In genomic region chr15:90870354-90871096, GRCh38 we compare ENCODE assay signal across 8 cellular contexts. TPM values are rescaled to one million over a fixed set of nuclear protein-coding genes. Genes with fewer than 3 reads are reported as not detected.
DNase-seq lines count a peak whose midpoint lies in the region; ATAC-seq and TF ChIP-seq lines count a peak whose summit lies in the region.

No MANE protein-coding gene starts in this region.

- H3K27me3 ChIP-seq in colonic mucosa = no peaks in the 10 kb centered on the region

- peak overlapping the region; percentile 80; the same call in 1 of the 2 replicates for H2AFZ ChIP-seq in OCI-LY7 (ENCODE audit: low read length)

- DNase-seq in EL = peak; percentile 23
- peak; percentile 34 for DNase-seq in OCI-LY7 (ENCODE audit: low spot score)
- DNase-seq in colonic mucosa = peak; percentile 36
- peak in 1 of 3 donors; percentile 36 for DNase-seq in mucosa of descending colon
- no peak for DNase-seq in NCI-H187 (lab: John Stamatoyannopoulos, UW)
- no peak for DNase-seq in SK-N-DZ (ENCODE audit: low spot score)
- DNase-seq in activated effector memory CD4-positive, alpha-beta T cell treated with anti-CD3 and anti-CD28 coated beads, Interleukin-2, amount 50 U/mL, for 16 hours = no peak

- H3K9me3 ChIP-seq in OCI-LY7 (ENCODE audit: low read length) (no peaks in the 10 kb centered on the region), colonic mucosa (no peaks in the 10 kb centered on the region), mucosa of descending colon (no peaks in the 10 kb centered on the region)

- H3K9me2 ChIP-seq in OCI-LY7 (ENCODE audit: insufficient read depth, low read length) = no peaks in the 10 kb centered on the region

- TSS peak; percentile 82 for BruUV-seq in OCI-LY7 (replicated peaks; lab: Mats Ljungman, UMichigan)

- H3K4me2 ChIP-seq in OCI-LY7 (ENCODE audit: low read length) = peak overlapping the region; percentile 90

- TF ChIP-seq CTCF in OCI-LY7 (conservative IDR thresholded peaks at IDR 0.05; ENCODE audit: low read length) = no peak
- no peak for TF ChIP-seq CTCF in colonic mucosa (IDR thresholded peaks at IDR 0.05)
- TF ChIP-seq CTCF in mucosa of descending colon (IDR thresholded peaks at IDR 0.05) = no peak

- peak overlapping the region; percentile 85 to 93 for H3K9ac ChIP-seq in colonic mucosa (ENCODE audit: low read depth in 2 of 2, low read length in 2 of 2)

- H3K79me2 ChIP-seq in OCI-LY7 (ENCODE audit: insufficient read depth, low read depth, low read length) = no peaks in the 10 kb centered on the region

- intact Hi-C loops in OCI-LY7 (cut with micrococcal nuclease; ENCODE audit: unreplicated experiment) = loop anchor here (2.0 to 5.0 kb wide), 2 partner anchors 64 to 83 kb away; partner anchors contain the start of gene UNC45A
- intact Hi-C loops in colonic mucosa (cut with DNase I) = no loop called here
- intact Hi-C loops in mucosa of descending colon (cut with DNase I, micrococcal nuclease) = loop anchor here in 1 of 2 donors (10.0 kb wide), 1 partner anchor 156 kb away; the partner anchor contains the start of gene BLM

- peak overlapping the region; percentile 78 for H3K4me3 ChIP-seq in OCI-LY7 (ENCODE audit: low read depth, low read length, poor library complexity, severe bottlenecking)
- H3K4me3 ChIP-seq in colonic mucosa = peak overlapping the region; percentile 81
- H3K4me3 ChIP-seq in mucosa of descending colon = peak overlapping the region; percentile 82

- H3K36me3 ChIP-seq in OCI-LY7 (ENCODE audit: insufficient read depth, low read length) (no peaks in the 10 kb centered on the region), colonic mucosa (no peaks in the 10 kb centered on the region), mucosa of descending colon (ENCODE audit: low read depth) (no peaks in the 10 kb centered on the region)

- H3K4me1 ChIP-seq in OCI-LY7 (ENCODE audit: insufficient read depth, low read length, poor library complexity, severe bottlenecking) = peaks cover 36% of the 10 kb centered on the region
- H3K4me1 ChIP-seq in colonic mucosa = peaks cover 40% of the 10 kb centered on the region
- peaks cover 36% of the 10 kb centered on the region for H3K4me1 ChIP-seq in mucosa of descending colon (ENCODE audit: low read depth)

- ATAC-seq in mucosa of descending colon (no peak), GM21786 (IDR thresholded peaks at IDR 0.05; ENCODE audit: unreplicated experiment) (no peak)

- CTCF ChIA-PET in OCI-LY7 (lab: Charles Lee; ENCODE audit: unreplicated experiment) = no interaction called here

- no peak overlapping the region for H3K27ac ChIP-seq in OCI-LY7 (ENCODE audit: low read depth, low read length, poor library complexity, severe bottlenecking)
- peak overlapping the region; percentile 88 for H3K27ac ChIP-seq in colonic mucosa

- POLR2A ChIA-PET in OCI-LY7 (lab: Charles Lee) = interaction anchor here (0.8 to 1.0 kb wide), 3 partner anchors 14 to 64 kb away, joined by 3 read pairs; partner anchors contain the start of gene UNC45A

- no peaks in the 10 kb centered on the region; the same call in 1 of the 2 replicates for H4K20me1 ChIP-seq in OCI-LY7 (ENCODE audit: insufficient read depth, low read length)

RNA-seq across cellular contexts. Expression of gene FURIN, which starts 2.1 kb away (rescaled TPM):
- 2.1 and 4.9 TPM in 2 replicates for total RNA-seq in OCI-LY7 (2014; rRNA removed; shearing (Covaris generic))
- 7.4 and 10.3 TPM in 2 replicates for total RNA-seq in OCI-LY7 (2022)
- total RNA-seq in colonic mucosa = 10 to 100 TPM; 72.3 to 82.5 TPM
- total RNA-seq in mucosa of descending colon = 10 to 100 TPM; 65.9 to 83.4 (median 67.4) TPM
- 6.1 and 6.3 TPM in 2 replicates for polyA plus RNA-seq in SK-N-DZ (2014; cell fraction: cytosol; rRNA removed)
- polyA plus RNA-seq in SK-N-DZ (2014; cell fraction: nucleus; rRNA removed) = 5.4 and 10.3 TPM in 2 replicates

RNA-seq across cellular contexts. Expression of gene FES, which starts 13.8 kb away (rescaled TPM):
- total RNA-seq in OCI-LY7 (2014; rRNA removed; shearing (Covaris generic)) = 3.3 and 4.7 TPM in 2 replicates
- total RNA-seq in OCI-LY7 (2022) = 3.0 and 3.2 TPM in 2 replicates
- 1 to 10 TPM; 6.5 to 8.8 TPM for total RNA-seq in colonic mucosa
- total RNA-seq in mucosa of descending colon = 10 to 100 TPM in 2 of 3 donors, 1 to 10 TPM in 1; 7.9 to 18.6 (median 12.1) TPM
- polyA plus RNA-seq in SK-N-DZ (2014; cell fraction: cytosol; rRNA removed) = 4.5 and 5.1 TPM in 2 replicates
- polyA plus RNA-seq in SK-N-DZ (2014; cell fraction: nucleus; rRNA removed) = 4.8 and 13.5 TPM in 2 replicates

RNA-seq across cellular contexts. Expression of gene MAN2A2, which starts 32.6 kb away (rescaled TPM):
- 6.6 and 12.2 TPM in 2 replicates for total RNA-seq in OCI-LY7 (2014; rRNA removed; shearing (Covaris generic))
- total RNA-seq in OCI-LY7 (2022) (11.6 and 17.4 TPM in 2 replicates), colonic mucosa (10 to 100 TPM; 34.2 to 66.4 TPM), mucosa of descending colon (10 to 100 TPM; 50.9 to 75.8 (median 75.3) TPM)
- 8.3 and 8.6 TPM in 2 replicates for polyA plus RNA-seq in SK-N-DZ (2014; cell fraction: cytosol; rRNA removed)
- polyA plus RNA-seq in SK-N-DZ (2014; cell fraction: nucleus; rRNA removed) = 88.2 and 151 TPM in 2 replicates

Comparison
In these comparisons a context has a peak if more than half of its experiments do, and no peak if none do; other contexts are left out.
1. DNase-seq: peak in EL (single experiment), OCI-LY7 (single experiment) and colonic mucosa (single experiment); none in NCI-H187 (0 of 2), SK-N-DZ (single experiment) and activated effector memory CD4-positive, alpha-beta T cell treated with anti-CD3 and anti-CD28 coated beads, Interleukin-2, amount 50 U/mL, for 16 hours (single experiment).
2. RNA of gene FURIN, which starts 2.1 kb away (total RNA-seq): 72.3 to 82.5 TPM in colonic mucosa and 65.9 to 83.4 TPM in mucosa of descending colon; 2.1 to 10.3 TPM in OCI-LY7; every median in the first group is over 4 times any median in the second.
3. Peak in every context shown above with its lines, with median percentiles within 50 percentile points of each other: H3K4me3 ChIP-seq.